In the genomic region with DNA sequence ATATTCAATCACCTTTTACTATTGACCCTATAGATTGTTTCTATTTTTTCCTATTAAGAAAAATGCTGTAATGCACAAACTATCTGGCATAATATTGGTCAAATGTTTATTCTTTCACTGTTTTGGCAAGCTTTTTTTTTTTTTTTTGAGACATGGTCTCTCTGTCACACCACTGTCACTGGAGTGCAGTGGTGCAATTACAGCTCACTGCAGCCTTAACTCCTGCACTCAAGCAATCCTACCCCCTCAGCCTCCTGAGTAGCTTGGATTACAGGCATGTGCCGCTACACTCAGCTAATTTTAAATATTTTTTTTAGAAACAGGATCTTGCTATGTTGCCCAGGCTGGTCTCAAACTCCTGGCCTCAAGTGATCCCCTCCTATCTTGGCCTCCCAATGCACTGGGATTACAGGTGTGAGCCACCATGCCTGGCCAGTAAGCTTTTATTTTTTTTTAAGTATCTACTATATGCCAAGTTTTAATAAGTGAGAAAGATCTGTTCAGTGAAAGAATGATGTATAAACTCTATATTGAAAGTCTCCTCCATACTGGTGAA, we compare ENCODE assay signal across 36 cellular contexts.
"Had no signal": no experiment of that assay in that cellular context is flagged by ENCODE, and none has a peak within 500 bp of the region (broad histone marks: within the 10 kb centered on the region; RNA-seq: fewer than 3 reads in every experiment).

No MANE protein-coding gene starts in this region.

- DNase-seq: activated CD4-positive, alpha-beta T cell treated with anti-CD3 and anti-CD28 coated beads for 4 hours; activated CD4-positive, alpha-beta T cell treated with anti-CD3 and anti-CD28 coated beads, Interleukin-2, amount 50 U/mL, for 48 hours; activated CD8-positive, alpha-beta memory T cell treated with anti-CD3 and anti-CD28 coated beads for 24 hours; activated CD8-positive, alpha-beta memory T cell treated with anti-CD3 and anti-CD28 coated beads, Interleukin-2, amount 50 U/mL, for 4 hours; activated effector memory CD4-positive, alpha-beta T cell treated with anti-CD3 and anti-CD28 coated beads, Interleukin-2, amount 50 U/mL, for 16 hours; activated naive CD4-positive, alpha-beta T cell treated with anti-CD3 and anti-CD28 coated beads for 36 hours; activated naive CD8-positive, alpha-beta T cell treated with anti-CD3 and anti-CD28 coated beads for 36 hours; activated T-cell treated with anti-CD3 and anti-CD28 coated beads, Interleukin-2, amount 50 U/mL, for 1 hour; adrenal gland; aorta; body of pancreas; dermis blood vessel endothelial cell; effector CD8-positive, alpha-beta T cell; esophagus squamous epithelium; gastrocnemius medialis; glutamatergic neuron; islet precursor cell; left ventricle myocardium inferior; mucosa of descending colon; ovary; stimulated activated CD4-positive, alpha-beta T cell treated with anti-CD3 and anti-CD28 coated beads, Interleukin-12 subunit alpha, Interleukin-12 subunit beta, amount 100 ng/mL, for 4 hours; stimulated activated CD4-positive, alpha-beta T cell treated with anti-CD3 and anti-CD28 coated beads, Interleukin-4, amount 100 ng/mL, for 1 hour; uterus had no signal

- H3K4me3 ChIP-seq: adrenal gland, body of pancreas, esophagus squamous epithelium, gastrocnemius medialis, left ventricle myocardium inferior, lung, mucosa of descending colon, ovary, skin epidermis, thoracic aorta, uterus had no signal

- H3K27ac Mint-ChIP-seq: activated naive CD4-positive, alpha-beta T cell treated with anti-CD3 and anti-CD28 coated beads for 36 hours; activated naive CD8-positive, alpha-beta T cell treated with anti-CD3 and anti-CD28 coated beads for 36 hours; activated T-helper 1 cell treated with anti-CD3 and anti-CD28 coated beads, Interleukin-12 subunit alpha, Interleukin-12 subunit beta, Interleukin-2, Interleukin-4 antibody, amounts not matched to agents 30 ng/mL and 10 ng/mL and 1 ng/mL, durations not matched to agents 14 hours and 24 hours and 36 hours; nephron; progenitor cell of endocrine pancreas; stimulated activated effector memory CD8-positive, alpha-beta T cell treated with anti-CD3 and anti-CD28 coated beads, Interleukin-12 subunit alpha, Interleukin-12 subunit beta, amount 100 ng/mL, for 72 hours; stimulated activated naive CD8-positive, alpha-beta T cell treated with anti-CD3 and anti-CD28 coated beads, Interleukin-15, Interleukin-2, amounts not matched to agents 100 ng/mL and 50 ng/mL, for 24 hours; type B pancreatic cell had no signal

- H3K27me3 ChIP-seq: adrenal gland, body of pancreas, esophagus squamous epithelium, gastrocnemius medialis, ovary, uterus had no signal

- H3K36me3 ChIP-seq: adrenal gland, esophagus squamous epithelium, gastrocnemius medialis, left ventricle myocardium inferior, ovary, thoracic aorta, uterus had no signal

- ATAC-seq: body of pancreas; gastrocnemius medialis; mucosa of descending colon; sciatic nerve; stimulated activated effector memory CD8-positive, alpha-beta T cell treated with anti-CD3 and anti-CD28 coated beads, Interleukin-12 subunit alpha, Interleukin-12 subunit beta, amount 100 ng/mL, for 72 hours had no signal

- H3K9me3 ChIP-seq: adrenal gland, body of pancreas, esophagus squamous epithelium, gastrocnemius medialis, left ventricle myocardium inferior, mucosa of descending colon, ovary, thoracic aorta, uterus had no signal

- H3K9me3 Mint-ChIP-seq: activated naive CD4-positive, alpha-beta T cell treated with anti-CD3 and anti-CD28 coated beads for 36 hours; activated naive CD8-positive, alpha-beta T cell treated with anti-CD3 and anti-CD28 coated beads for 36 hours; activated T-helper 1 cell treated with anti-CD3 and anti-CD28 coated beads, Interleukin-12 subunit alpha, Interleukin-12 subunit beta, Interleukin-2, Interleukin-4 antibody, amounts not matched to agents 30 ng/mL and 10 ng/mL and 1 ng/mL, durations not matched to agents 14 hours and 24 hours and 36 hours; nephron; stimulated activated effector memory CD8-positive, alpha-beta T cell treated with anti-CD3 and anti-CD28 coated beads, Interleukin-12 subunit alpha, Interleukin-12 subunit beta, amount 100 ng/mL, for 72 hours; stimulated activated naive CD8-positive, alpha-beta T cell treated with anti-CD3 and anti-CD28 coated beads, Interleukin-15, Interleukin-2, amounts not matched to agents 100 ng/mL and 50 ng/mL, for 24 hours; type B pancreatic cell had no signal

- H3K4me1 ChIP-seq: uterus had no signal

- FAIRE-seq: colon, endometrium had no signal

- H3K27me3 Mint-ChIP-seq: activated naive CD8-positive, alpha-beta T cell treated with anti-CD3 and anti-CD28 coated beads for 36 hours; progenitor cell of endocrine pancreas; stimulated activated naive CD8-positive, alpha-beta T cell treated with anti-CD3 and anti-CD28 coated beads, Interleukin-15, Interleukin-2, amounts not matched to agents 100 ng/mL and 50 ng/mL, for 24 hours; type B pancreatic cell had no signal

- H3K4me3 Mint-ChIP-seq: activated naive CD4-positive, alpha-beta T cell treated with anti-CD3 and anti-CD28 coated beads for 36 hours; activated naive CD8-positive, alpha-beta T cell treated with anti-CD3 and anti-CD28 coated beads for 36 hours; activated T-helper 1 cell treated with anti-CD3 and anti-CD28 coated beads, Interleukin-12 subunit alpha, Interleukin-12 subunit beta, Interleukin-2, Interleukin-4 antibody, amounts not matched to agents 30 ng/mL and 10 ng/mL and 1 ng/mL, durations not matched to agents 14 hours and 24 hours and 36 hours; nephron; stimulated activated effector memory CD8-positive, alpha-beta T cell treated with anti-CD3 and anti-CD28 coated beads, Interleukin-12 subunit alpha, Interleukin-12 subunit beta, amount 100 ng/mL, for 72 hours; stimulated activated naive CD8-positive, alpha-beta T cell treated with anti-CD3 and anti-CD28 coated beads, Interleukin-15, Interleukin-2, amounts not matched to agents 100 ng/mL and 50 ng/mL, for 24 hours; type B pancreatic cell had no signal

- H3K27ac ChIP-seq: adrenal gland, body of pancreas, epithelial cell of prostate, esophagus squamous epithelium, gastrocnemius medialis, left ventricle myocardium inferior, ovary, skin epidermis, thoracic aorta, uterus had no signal
